Comparison of ENCODE assay signal across 8 cellular contexts in genomic region chr10:48604408-48605263, GRCh38. TPM values are rescaled to one million over a fixed set of nuclear protein-coding genes. Genes with fewer than 3 reads are reported as not detected.
A peak's percentile ranks its signal among the peaks of the same experiment; 100 is the strongest.
DNase-seq lines count a peak whose midpoint lies in the region; ATAC-seq and TF ChIP-seq lines count a peak whose summit lies in the region.

Gene ARHGAP22, minus strand, starts transcription at chr10:48605073. Its CDS starts 277 bp downstream, at chr10:48604796.

- H3K27me3 Mint-ChIP-seq in Calu3 (ENCODE audit: unreplicated experiment) (peaks cover 69% of the 10 kb centered on the region), progenitor cell of endocrine pancreas (peaks cover 48% of the 10 kb centered on the region)
- peaks cover 46% of the 10 kb centered on the region for H3K27me3 Mint-ChIP-seq in CD4-positive, alpha-beta T cell

- H3K9me3 ChIP-seq in CD4-positive, alpha-beta T cell (ENCODE audit: control insufficient read depth, low read length), result no peaks in the 10 kb centered on the region

- ATAC-seq in HG02642 (IDR thresholded peaks at IDR 0.05; ENCODE audit: poor library complexity, unreplicated experiment), result peak; percentile 47
- ATAC-seq in left ventricle myocardium superior, result peak; percentile 91
- no peak for ATAC-seq in HG02884 (IDR thresholded peaks at IDR 0.05; ENCODE audit: unreplicated experiment)
- ATAC-seq in CD4-positive, alpha-beta T cell (ENCODE audit: poor library complexity), result no peak
- ATAC-seq in GM21515 (IDR thresholded peaks at IDR 0.05; ENCODE audit: unreplicated experiment), result no peak

- BruUV-seq in Calu3 (replicated peaks; lab: Mats Ljungman, UMichigan), result no TSS peak

- no peak within 1 kb of the TSS for H3K27ac Mint-ChIP-seq in Calu3 (ENCODE audit: unreplicated experiment)
- H3K27ac Mint-ChIP-seq in progenitor cell of endocrine pancreas, result peak within 1 kb of the TSS; percentile 41
- H3K27ac Mint-ChIP-seq in CD4-positive, alpha-beta T cell, result no peak within 1 kb of the TSS

- CTCF ChIA-PET in Calu3 (lab: Charles Lee), result interaction anchor here (0.6 to 0.7 kb wide), 2 partner anchors 48 to 56 kb away, joined by 3 read pairs; no protein-coding TSS in a partner anchor
- CTCF ChIA-PET in CD4-positive, alpha-beta T cell (lab: Charles Lee), result no interaction called here

- no peak for TF ChIP-seq CTCF in Calu3 (IDR thresholded peaks at IDR 0.05; ENCODE audit: unreplicated experiment)
- no peak for TF ChIP-seq CTCF in progenitor cell of endocrine pancreas (IDR thresholded peaks at IDR 0.05; ENCODE audit: unreplicated experiment)
- TF ChIP-seq CTCF in CD4-positive, alpha-beta T cell (IDR thresholded peaks at IDR 0.05), result no peak

- POLR2A ChIA-PET in CD4-positive, alpha-beta T cell (lab: Charles Lee), result no interaction called here

- H3K4me3 Mint-ChIP-seq in Calu3 (ENCODE audit: low read depth, unreplicated experiment), result peak within 1 kb of the TSS; percentile 57
- H3K4me3 Mint-ChIP-seq in progenitor cell of endocrine pancreas (ENCODE audit: low read depth), result peak within 1 kb of the TSS; percentile 60
- H3K4me3 Mint-ChIP-seq in CD4-positive, alpha-beta T cell, result no peak within 1 kb of the TSS

- no peaks in the 10 kb centered on the region for H3K36me3 Mint-ChIP-seq in Calu3 (ENCODE audit: insufficient read depth, unreplicated experiment)
- H3K36me3 Mint-ChIP-seq in progenitor cell of endocrine pancreas (ENCODE audit: insufficient read depth), result no peaks in the 10 kb centered on the region
- H3K36me3 Mint-ChIP-seq in CD4-positive, alpha-beta T cell (ENCODE audit: low read depth), result no peaks in the 10 kb centered on the region

- intact Hi-C loops in Calu3 (cut with micrococcal nuclease; ENCODE audit: unreplicated experiment), result loop anchor here (5.0 kb wide), 1 partner anchor 52 kb away; no protein-coding TSS in a partner anchor
- intact Hi-C loops in left ventricle myocardium superior (cut with micrococcal nuclease), result loop anchor here (10.0 kb wide), 1 partner anchor 50 kb away; no protein-coding TSS in a partner anchor
- intact Hi-C loops in CD4-positive, alpha-beta T cell (cut with DNase I, micrococcal nuclease), result loop anchor here in 1 of 2 experiments (5.0 kb wide), 1 partner anchor 242 kb away; no protein-coding TSS in a partner anchor

- H3K27ac ChIP-seq in angular gyrus (ENCODE audit: low read depth, low read length), result peak within 1 kb of the TSS; percentile 60
- no peak within 1 kb of the TSS for H3K27ac ChIP-seq in CD4-positive, alpha-beta T cell (ENCODE audit: low read depth, low read length)

- peak; percentile 27 for DNase-seq in Calu3
- DNase-seq in left ventricle myocardium superior, result peak; percentile 78
- DNase-seq in progenitor cell of endocrine pancreas (ENCODE audit: low spot score, unreplicated experiment), result no peak
- no peak for DNase-seq in CD4-positive, alpha-beta T cell

- peaks cover 31% of the 10 kb centered on the region for H3K27me3 ChIP-seq in CD4-positive, alpha-beta T cell (ENCODE audit: control insufficient read depth, insufficient read depth, low read length)

- H3K4me1 Mint-ChIP-seq in Calu3 (ENCODE audit: low read depth, unreplicated experiment) (no peaks in the 10 kb centered on the region), progenitor cell of endocrine pancreas (ENCODE audit: low read depth) (no peaks in the 10 kb centered on the region)
- H3K4me1 Mint-ChIP-seq in CD4-positive, alpha-beta T cell (ENCODE audit: low read depth), result no peaks in the 10 kb centered on the region

- H3K9me3 Mint-ChIP-seq in Calu3 (ENCODE audit: low read depth, unreplicated experiment), result no peaks in the 10 kb centered on the region
- no peaks in the 10 kb centered on the region for H3K9me3 Mint-ChIP-seq in progenitor cell of endocrine pancreas (ENCODE audit: low read depth)
- H3K9me3 Mint-ChIP-seq in CD4-positive, alpha-beta T cell, result no peaks in the 10 kb centered on the region

RNA-seq across cellular contexts. Expression of gene ARHGAP22, which starts in this region (rescaled TPM):
- total RNA-seq in Calu3 (2022) (1.0 and 1.6 TPM in 2 replicates), left ventricle myocardium superior (3.4 TPM), progenitor cell of endocrine pancreas (3.8 and 4.7 TPM in 2 replicates)
- total RNA-seq in CD4-positive, alpha-beta T cell, result not detected

Comparison
In these comparisons a context has a peak if more than half of its experiments do, and no peak if none do; other contexts are left out.
1. DNase-seq: peak in Calu3 (single experiment) and left ventricle myocardium superior (single experiment); none in progenitor cell of endocrine pancreas (single experiment) and CD4-positive, alpha-beta T cell (0 of 10).
2. ATAC-seq: peak in HG02642 (single experiment) and left ventricle myocardium superior (single experiment); none in HG02884 (single experiment), CD4-positive, alpha-beta T cell (single experiment) and GM21515 (single experiment).